ENCODE assay signal across 28 cellular contexts in genomic region chr7:157757776-157758467, GRCh38.
"Had no signal": no experiment of that assay in that cellular context is flagged by ENCODE, and none has a peak within 500 bp of the region (broad histone marks: within the 10 kb centered on the region; RNA-seq: fewer than 3 reads in every experiment).

No MANE protein-coding gene starts in this region.

- H3K4me1 Mint-ChIP-seq: activated CD4-positive, alpha-beta T cell treated with anti-CD3 and anti-CD28 coated beads, Interleukin-2, amount 10 ng/mL, durations not matched to agents 24 days and 14 days; immature natural killer cell had no signal

- H3K4me1 ChIP-seq: foreskin keratinocyte, heart left ventricle, lower lobe of right lung, parathyroid adenoma, right atrium auricular region, suprapubic skin, tibial nerve had no signal

- ATAC-seq: activated T-helper 17 cell treated with anti-CD3 and anti-CD28 coated beads, Interleukin-2, amount 50 U/mL, for 72 hours; esophagus mucosa; foreskin keratinocyte; lower lobe of right lung; mucosa of descending colon had no signal

- H3K4me3 Mint-ChIP-seq: activated CD4-positive, alpha-beta memory T cell treated with anti-CD3 and anti-CD28 coated beads for 36 hours; activated CD4-positive, alpha-beta T cell treated with anti-CD3 and anti-CD28 coated beads, Interleukin-2, amount 10 ng/mL, durations not matched to agents 24 days and 14 days; activated T-helper 17 cell treated with anti-CD3 and anti-CD28 coated beads, Interleukin-2, amount 50 U/mL, for 72 hours; immature natural killer cell; T-helper 1 cell treated with Interleukin-12 subunit alpha and Interleukin-12 subunit beta and Interleukin-4 antibody, amounts not matched to agents 30 μg/mL and 1 μg/mL, for 36 hours had no signal

- H3K79me2 ChIP-seq: parathyroid adenoma had no signal

- H3K27me3 ChIP-seq: brain microvascular endothelial cell, foreskin keratinocyte, right atrium auricular region, suprapubic skin, tibial nerve had no signal

- H3K4me3 ChIP-seq: heart left ventricle, lower lobe of right lung, mucosa of descending colon, right atrium auricular region, suprapubic skin, tibial nerve had no signal

- H3K9me3 ChIP-seq: heart left ventricle, lower lobe of right lung, mucosa of descending colon, right atrium auricular region had no signal

- H3K27ac Mint-ChIP-seq: activated CD4-positive, alpha-beta memory T cell treated with anti-CD3 and anti-CD28 coated beads for 36 hours; activated CD4-positive, alpha-beta T cell treated with anti-CD3 and anti-CD28 coated beads, Interleukin-2, amount 10 ng/mL, durations not matched to agents 24 days and 14 days; activated T-helper 17 cell treated with anti-CD3 and anti-CD28 coated beads, Interleukin-2, amount 50 U/mL, for 72 hours; immature natural killer cell; T-helper 1 cell treated with Interleukin-12 subunit alpha and Interleukin-12 subunit beta and Interleukin-4 antibody, amounts not matched to agents 30 μg/mL and 1 μg/mL, for 36 hours had no signal

- H3K36me3 ChIP-seq: brain microvascular endothelial cell, heart left ventricle, lower lobe of right lung, right atrium auricular region, suprapubic skin, tibial nerve, WERI-Rb-1 had no signal

- H3K27ac ChIP-seq: brain microvascular endothelial cell, foreskin keratinocyte, heart left ventricle, lower lobe of right lung, parathyroid adenoma, right atrium auricular region, suprapubic skin, tibial nerve, WERI-Rb-1 had no signal

- H3K9ac ChIP-seq: parathyroid adenoma had no signal

- H3K9me3 Mint-ChIP-seq: activated CD4-positive, alpha-beta memory T cell treated with anti-CD3 and anti-CD28 coated beads for 36 hours; activated CD4-positive, alpha-beta T cell treated with anti-CD3 and anti-CD28 coated beads, Interleukin-2, amount 10 ng/mL, durations not matched to agents 24 days and 14 days; activated T-helper 17 cell treated with anti-CD3 and anti-CD28 coated beads, Interleukin-2, amount 50 U/mL, for 72 hours; T-helper 1 cell treated with Interleukin-12 subunit alpha and Interleukin-12 subunit beta and Interleukin-4 antibody, amounts not matched to agents 30 μg/mL and 1 μg/mL, for 36 hours had no signal

- H3K36me3 Mint-ChIP-seq: activated CD4-positive, alpha-beta memory T cell treated with anti-CD3 and anti-CD28 coated beads for 36 hours; immature natural killer cell had no signal

- DNase-seq: activated CD4-positive, alpha-beta memory T cell treated with anti-CD3 and anti-CD28 coated beads for 36 hours; activated CD4-positive, alpha-beta T cell treated with anti-CD3 and anti-CD28 coated beads, Interleukin-2, amount 10 ng/mL, durations not matched to agents 24 days and 14 days; activated CD4-positive, CD25-positive, alpha-beta regulatory T cell treated with anti-CD3 and anti-CD28 coated beads, Interleukin-2, amount 50 U/mL, for 72 hours; activated gamma-delta T cell treated with Interleukin-2 at 50 U/mL for 16 hours; activated naive CD4-positive, alpha-beta T cell treated with anti-CD3 and anti-CD28 coated beads, Interleukin-2, amount 50 U/mL, for 16 hours; amniotic stem cell; brain microvascular endothelial cell; caudate nucleus; foreskin keratinocyte; hypothalamus; immature natural killer cell; lower lobe of right lung; mesenchymal stem cell; mucosa of descending colon; nucleus accumbens; stimulated activated CD4-positive, alpha-beta T cell treated with anti-CD3 and anti-CD28 coated beads, Interleukin-15, amount 100 ng/mL, for 24 hours; stimulated activated CD4-positive, alpha-beta T cell treated with anti-CD3 and anti-CD28 coated beads, Interleukin-2, amount 100 ng/mL, for 24 hours; stimulated activated naive CD4-positive, alpha-beta T cell; T-helper 9 cell; WERI-Rb-1 had no signal
